Comparison of ENCODE assay signal across 8 cellular contexts in genomic region chr11:69297926-69298777, GRCh38. TPM values are rescaled to one million over a fixed set of nuclear protein-coding genes. Genes with fewer than 3 reads are reported as not detected.
DNase-seq lines count a peak whose midpoint lies in the region; ATAC-seq, FAIRE-seq and TF ChIP-seq lines count a peak whose summit lies in the region.

No MANE protein-coding gene starts in this region.

- peaks cover 22% of the 10 kb centered on the region for H3K4me1 Mint-ChIP-seq in astrocyte (ENCODE audit: low read depth, unreplicated experiment)

- no peak overlapping the region for H3K4me3 Mint-ChIP-seq in astrocyte (ENCODE audit: unreplicated experiment)

- H3K9me3 ChIP-seq in OCI-LY1 (ENCODE audit: low read length) (no peaks in the 10 kb centered on the region), astrocyte (ENCODE audit: insufficient read depth, low read depth, low read length) (no peaks in the 10 kb centered on the region)

- H3K36me3 ChIP-seq in OCI-LY1 (ENCODE audit: insufficient read depth, low read length) (no peaks in the 10 kb centered on the region), astrocyte (ENCODE audit: insufficient read depth, low read length) (no peaks in the 10 kb centered on the region)

- no peaks in the 10 kb centered on the region for H4K20me1 ChIP-seq in OCI-LY1 (ENCODE audit: insufficient read depth, low read length)
- H4K20me1 ChIP-seq in astrocyte (ENCODE audit: insufficient read depth, low read length): no peaks in the 10 kb centered on the region

- ATAC-seq in HG02973 (IDR thresholded peaks at IDR 0.05; ENCODE audit: unreplicated experiment): peak; percentile 39

- H3K9ac ChIP-seq in OCI-LY1 (ENCODE audit: low read length) (no peak overlapping the region), astrocyte (ENCODE audit: low read length) (peak overlapping the region; percentile 76)

- peak overlapping the region; percentile 37; the same call in 1 of the 2 replicates for H3K4me2 ChIP-seq in OCI-LY1 (ENCODE audit: low read length)
- peak overlapping the region; percentile 60 for H3K4me2 ChIP-seq in astrocyte (ENCODE audit: low read length)

- H3K27ac ChIP-seq in OCI-LY1 (ENCODE audit: low read depth, low read length, poor library complexity, severe bottlenecking): no peak overlapping the region
- H3K27ac ChIP-seq in astrocyte (ENCODE audit: low read depth, low read length): peak overlapping the region; percentile 94
- peak overlapping the region in 20 of 21 experiments; percentile 4 to 85 (median 74) for H3K27ac ChIP-seq in skin epidermis

- no peak overlapping the region for H3K4me3 ChIP-seq in OCI-LY1 (ENCODE audit: low read depth, low read length, poor library complexity, severe bottlenecking)
- no peak overlapping the region for H3K4me3 ChIP-seq in astrocyte (ENCODE audit: insufficient read depth, low read depth, low read length)
- peak overlapping the region in 3 of 7 experiments; percentile 2 to 5 (median 4) for H3K4me3 ChIP-seq in skin epidermis

- H3K9me3 Mint-ChIP-seq in astrocyte (ENCODE audit: unreplicated experiment): peaks cover 8% of the 10 kb centered on the region

- no peaks in the 10 kb centered on the region for H3F3A ChIP-seq in OCI-LY1 (ENCODE audit: insufficient read depth, low read length)

- H3K27me3 ChIP-seq in OCI-LY1 (ENCODE audit: insufficient read depth, low read length) (peaks cover 9% of the 10 kb centered on the region; the same call in 1 of the 2 replicates), astrocyte (ENCODE audit: insufficient read depth, low read length) (no peaks in the 10 kb centered on the region)

- H2AFZ ChIP-seq in OCI-LY1 (ENCODE audit: low read length) (no peak overlapping the region), astrocyte (ENCODE audit: low read depth, low read length) (no peak overlapping the region)

- H3K4me1 ChIP-seq in OCI-LY1 (ENCODE audit: insufficient read depth, low read length, severe bottlenecking) (peaks cover 17% of the 10 kb centered on the region), astrocyte (ENCODE audit: insufficient read depth, low read length) (peaks cover 58% of the 10 kb centered on the region)

- H3K27me3 Mint-ChIP-seq in astrocyte (ENCODE audit: low read depth, unreplicated experiment): peaks cover 15% of the 10 kb centered on the region

- no peaks in the 10 kb centered on the region for H3K9me2 ChIP-seq in OCI-LY1 (ENCODE audit: low read depth, low read length)

- FAIRE-seq in astrocyte (lab: Jason Lieb, UNC): no peak

- TF ChIP-seq CTCF in OCI-LY1 (IDR thresholded peaks at IDR 0.05; ENCODE audit: low read length) (no peak), astrocyte (IDR thresholded peaks at IDR 0.05; ENCODE audit: insufficient read depth, low read depth, low read length) (no peak)

- no peaks in the 10 kb centered on the region for H3K79me2 ChIP-seq in OCI-LY1 (ENCODE audit: insufficient read depth, low read length)
- H3K79me2 ChIP-seq in astrocyte (ENCODE audit: insufficient read depth, low read length): no peaks in the 10 kb centered on the region

- H3K27ac Mint-ChIP-seq in astrocyte (ENCODE audit: unreplicated experiment): peak overlapping the region; percentile 84

- DNase-seq in stimulated activated CD4-positive, alpha-beta T cell treated with anti-CD3 and anti-CD28 coated beads, Interleukin-1b, Interleukin-23, amount 100 ng/mL, for 48 hours: peak; percentile 18
- no peak for DNase-seq in stimulated activated CD4-positive, alpha-beta T cell treated with anti-CD3 and anti-CD28 coated beads, Interleukin-2, amount 100 ng/mL, for 24 hours
- DNase-seq in astrocyte (ENCODE audit: low read depth) (peak; percentile 74), hepatic stellate cell (ENCODE audit: low spot score) (peak; percentile 81), NCI-H345 (lab: John Stamatoyannopoulos, UW) (no peak)

- H3K36me3 Mint-ChIP-seq in astrocyte (ENCODE audit: low read depth, unreplicated experiment): peaks cover 4% of the 10 kb centered on the region

RNA-seq across cellular contexts. Expression of gene MYEOV, which starts 4.2 kb away (rescaled TPM):
- not detected in 2 replicates for total RNA-seq in astrocyte

Comparison
In these comparisons a context has a peak if more than half of its experiments do, and no peak if none do; other contexts are left out.
1. DNase-seq: peak in stimulated activated CD4-positive, alpha-beta T cell treated with anti-CD3 and anti-CD28 coated beads, Interleukin-1b, Interleukin-23, amount 100 ng/mL, for 48 hours (single experiment), astrocyte (single experiment) and hepatic stellate cell (single experiment); none in stimulated activated CD4-positive, alpha-beta T cell treated with anti-CD3 and anti-CD28 coated beads, Interleukin-2, amount 100 ng/mL, for 24 hours (0 of 2) and NCI-H345 (single experiment).